ENCODE assay signal across 7 cellular contexts in genomic region chrX:69398881-69399280, GRCh38.
"Had no signal": no experiment of that assay in that cellular context is flagged by ENCODE, and none has a peak within 500 bp of the region (broad histone marks: within the 10 kb centered on the region; RNA-seq: fewer than 3 reads in every experiment).

No MANE protein-coding gene starts in this region.

- H3K36me3 Mint-ChIP-seq: IgD-negative memory B cell had no signal

- ATAC-seq: GM23338, HepG2 had no signal

- H3K27ac Mint-ChIP-seq: GM23338, H9, IgD-negative memory B cell had no signal

- H3K4me2 ChIP-seq: GM23338 had no signal

- H3K9me3 Mint-ChIP-seq: GM23338 had no signal

- DNase-seq: H9, HCEC 1CT, KBM-7 had no signal

- H3K4me3 Mint-ChIP-seq: GM23338, H9, IgD-negative memory B cell had no signal

- H3K27ac ChIP-seq: HL-60 had no signal

- H3K4me3 ChIP-seq: GM23338 had no signal

- H3K4me1 Mint-ChIP-seq: IgD-negative memory B cell had no signal
